6 cellular contexts compared by ENCODE assay signal in genomic region chr6:102051001-102051400, GRCh38.
"Had no signal": no experiment of that assay in that cellular context is flagged by ENCODE, and none has a peak within 500 bp of the region (broad histone marks: within the 10 kb centered on the region; RNA-seq: fewer than 3 reads in every experiment).

No MANE protein-coding gene starts in this region.

- H3K4me3 ChIP-seq: K562 had no signal

- H3K27ac ChIP-seq: HL-60 had no signal

- H3K36me3 Mint-ChIP-seq: IgD-negative memory B cell had no signal

- DNase-seq: IMR-90, KBM-7 had no signal

- H3K4me3 Mint-ChIP-seq: IgD-negative memory B cell had no signal

- H3K4me1 Mint-ChIP-seq: IgD-negative memory B cell had no signal

- ATAC-seq: HepG2, K562 had no signal

- H3K27me3 Mint-ChIP-seq: IgD-negative memory B cell had no signal

- H3K27ac Mint-ChIP-seq: IgD-negative memory B cell had no signal
